ENCODE assay signal across 26 cellular contexts in the genomic region with DNA sequence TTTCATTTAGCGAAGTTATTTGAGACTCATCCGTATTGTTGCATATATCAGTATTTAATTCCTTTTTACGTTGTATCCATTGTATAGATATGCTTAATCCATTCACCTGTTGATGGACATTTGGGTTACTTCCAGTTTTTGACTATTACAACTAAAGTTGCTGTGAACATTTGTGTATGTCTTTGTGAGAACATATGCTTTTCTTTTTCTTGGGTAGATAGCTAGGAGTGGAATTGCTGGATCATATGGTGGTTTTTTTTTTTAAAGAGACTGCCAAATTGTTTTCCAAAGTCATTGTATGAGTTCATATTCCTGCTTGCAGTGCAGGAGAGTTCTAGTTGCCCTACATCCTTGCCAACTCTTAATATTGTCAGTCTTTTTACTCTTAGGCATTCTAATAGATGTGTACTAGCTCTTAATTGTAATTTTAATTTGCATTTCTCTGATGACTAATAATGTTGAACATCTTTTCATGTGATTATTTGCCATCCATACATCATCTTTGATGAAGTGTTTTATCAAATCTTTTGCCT.
"Had no signal": no experiment of that assay in that cellular context is flagged by ENCODE, and none has a peak within 500 bp of the region (broad histone marks: within the 10 kb centered on the region; RNA-seq: fewer than 3 reads in every experiment).

No MANE protein-coding gene starts in this region.

- H3K4me3 Mint-ChIP-seq: immature natural killer cell; mesothelial cell of epicardium; naive thymus-derived CD8-positive, alpha-beta T cell had no signal

- H3K4me1 Mint-ChIP-seq: mesothelial cell of epicardium had no signal

- H3K27ac Mint-ChIP-seq: immature natural killer cell, mesothelial cell of epicardium had no signal

- H3K9me3 Mint-ChIP-seq: immature natural killer cell, naive B cell had no signal

- H3K27me3 Mint-ChIP-seq: naive B cell; naive thymus-derived CD8-positive, alpha-beta T cell had no signal

- H2AFZ ChIP-seq: hepatocyte had no signal

- H3K36me3 Mint-ChIP-seq: naive B cell had no signal

- H3K4me2 ChIP-seq: hepatocyte had no signal

- DNase-seq: dermis blood vessel endothelial cell; dorsolateral prefrontal cortex; effector CD4-positive, alpha-beta T cell; effector memory CD4-positive, alpha-beta T cell; foreskin keratinocyte; heart left ventricle; hypothalamus; immature natural killer cell; islet precursor cell; kidney; kidney glomerular epithelial cell; left colon; left ventricle myocardium inferior; lower lobe of right lung; mesenchymal stem cell; mucosa of descending colon; naive B cell; naive thymus-derived CD8-positive, alpha-beta T cell had no signal

- ATAC-seq: foreskin keratinocyte; gastroesophageal sphincter; heart left ventricle; left colon; left lobe of liver; lower lobe of right lung; mucosa of descending colon; naive thymus-derived CD8-positive, alpha-beta T cell had no signal

- FAIRE-seq: endothelial cell of umbilical vein, frontal cortex had no signal

- H3K36me3 ChIP-seq: esophagus muscularis mucosa, gastroesophageal sphincter, heart left ventricle, left ventricle myocardium inferior, lower lobe of right lung had no signal

- H3K4me3 ChIP-seq: coronary artery, dorsolateral prefrontal cortex, esophagus muscularis mucosa, gastroesophageal sphincter, heart left ventricle, hepatocyte, left ventricle myocardium inferior, lower lobe of right lung, mucosa of descending colon had no signal

- H3K27ac ChIP-seq: coronary artery, dorsolateral prefrontal cortex, esophagus muscularis mucosa, foreskin keratinocyte, gastroesophageal sphincter, heart left ventricle, hepatocyte, left ventricle myocardium inferior, lower lobe of right lung had no signal

- H3K4me1 ChIP-seq: foreskin keratinocyte had no signal

- H3K9me3 ChIP-seq: esophagus muscularis mucosa, gastroesophageal sphincter, mucosa of descending colon had no signal

- H3K27me3 ChIP-seq: dorsolateral prefrontal cortex, esophagus muscularis mucosa, foreskin keratinocyte, gastroesophageal sphincter, heart left ventricle, hepatocyte had no signal
